In the genomic region with DNA sequence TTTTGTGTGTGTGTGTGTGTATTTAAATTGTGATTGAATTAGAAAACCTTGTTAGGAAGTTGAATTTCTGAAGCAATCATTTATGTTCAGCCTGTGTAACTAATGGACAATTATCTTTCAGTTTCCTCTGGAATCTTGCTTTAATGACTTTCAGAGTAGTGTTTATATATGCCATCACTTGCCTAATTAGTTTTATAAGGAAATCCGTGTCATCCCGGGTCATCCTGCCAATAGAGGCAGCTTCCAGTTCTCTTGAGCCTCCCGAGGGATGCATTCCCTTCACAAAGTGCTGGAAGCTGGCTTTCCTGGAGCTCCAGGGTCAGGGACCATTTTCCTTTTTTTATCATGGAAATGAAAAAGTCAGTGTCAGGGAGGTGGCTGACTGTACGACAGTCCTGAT, we compare ENCODE assay signal across 3 cellular contexts.
A peak's percentile ranks its signal among the peaks of the same experiment; 100 is the strongest.
TF ChIP-seq lines count a peak whose summit lies in the region.

No MANE protein-coding gene starts in this region.

TF ChIP-seq in liver, 16 proteins besides CTCF, POLR2A, EP300 and RAD21:
- no peak for TF ChIP-seq HNF4A (conservative IDR thresholded peaks at IDR 0.05)
- peak; percentile 74 for TF ChIP-seq NR2F2 (IDR thresholded peaks at IDR 0.05)
- peak in 1 of 2 donors; percentile 15 for TF ChIP-seq RXRA (IDR thresholded peaks at IDR 0.05)
- TF ChIP-seq, protein P1, sequence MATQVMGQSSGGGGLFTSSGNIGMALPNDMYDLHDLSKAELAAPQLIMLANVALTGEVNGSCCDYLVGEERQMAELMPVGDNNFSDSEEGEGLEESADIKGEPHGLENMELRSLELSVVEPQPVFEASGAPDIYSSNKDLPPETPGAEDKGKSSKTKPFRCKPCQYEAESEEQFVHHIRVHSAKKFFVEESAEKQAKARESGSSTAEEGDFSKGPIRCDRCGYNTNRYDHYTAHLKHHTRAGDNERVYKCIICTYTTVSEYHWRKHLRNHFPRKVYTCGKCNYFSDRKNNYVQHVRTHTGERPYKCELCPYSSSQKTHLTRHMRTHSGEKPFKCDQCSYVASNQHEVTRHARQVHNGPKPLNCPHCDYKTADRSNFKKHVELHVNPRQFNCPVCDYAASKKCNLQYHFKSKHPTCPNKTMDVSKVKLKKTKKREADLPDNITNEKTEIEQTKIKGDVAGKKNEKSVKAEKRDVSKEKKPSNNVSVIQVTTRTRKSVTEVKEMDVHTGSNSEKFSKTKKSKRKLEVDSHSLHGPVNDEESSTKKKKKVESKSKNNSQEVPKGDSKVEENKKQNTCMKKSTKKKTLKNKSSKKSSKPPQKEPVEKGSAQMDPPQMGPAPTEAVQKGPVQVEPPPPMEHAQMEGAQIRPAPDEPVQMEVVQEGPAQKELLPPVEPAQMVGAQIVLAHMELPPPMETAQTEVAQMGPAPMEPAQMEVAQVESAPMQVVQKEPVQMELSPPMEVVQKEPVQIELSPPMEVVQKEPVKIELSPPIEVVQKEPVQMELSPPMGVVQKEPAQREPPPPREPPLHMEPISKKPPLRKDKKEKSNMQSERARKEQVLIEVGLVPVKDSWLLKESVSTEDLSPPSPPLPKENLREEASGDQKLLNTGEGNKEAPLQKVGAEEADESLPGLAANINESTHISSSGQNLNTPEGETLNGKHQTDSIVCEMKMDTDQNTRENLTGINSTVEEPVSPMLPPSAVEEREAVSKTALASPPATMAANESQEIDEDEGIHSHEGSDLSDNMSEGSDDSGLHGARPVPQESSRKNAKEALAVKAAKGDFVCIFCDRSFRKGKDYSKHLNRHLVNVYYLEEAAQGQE (IDR thresholded peaks at IDR 0.05), result peak; percentile 87

TF ChIP-seq in HepG2, 621 proteins besides CTCF, POLR2A, EP300 and RAD21:
- TF ChIP-seq, protein P2, sequence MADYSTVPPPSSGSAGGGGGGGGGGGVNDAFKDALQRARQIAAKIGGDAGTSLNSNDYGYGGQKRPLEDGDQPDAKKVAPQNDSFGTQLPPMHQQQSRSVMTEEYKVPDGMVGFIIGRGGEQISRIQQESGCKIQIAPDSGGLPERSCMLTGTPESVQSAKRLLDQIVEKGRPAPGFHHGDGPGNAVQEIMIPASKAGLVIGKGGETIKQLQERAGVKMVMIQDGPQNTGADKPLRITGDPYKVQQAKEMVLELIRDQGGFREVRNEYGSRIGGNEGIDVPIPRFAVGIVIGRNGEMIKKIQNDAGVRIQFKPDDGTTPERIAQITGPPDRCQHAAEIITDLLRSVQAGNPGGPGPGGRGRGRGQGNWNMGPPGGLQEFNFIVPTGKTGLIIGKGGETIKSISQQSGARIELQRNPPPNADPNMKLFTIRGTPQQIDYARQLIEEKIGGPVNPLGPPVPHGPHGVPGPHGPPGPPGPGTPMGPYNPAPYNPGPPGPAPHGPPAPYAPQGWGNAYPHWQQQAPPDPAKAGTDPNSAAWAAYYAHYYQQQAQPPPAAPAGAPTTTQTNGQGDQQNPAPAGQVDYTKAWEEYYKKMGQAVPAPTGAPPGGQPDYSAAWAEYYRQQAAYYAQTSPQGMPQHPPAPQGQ (CRISPR knock-in tag; IDR thresholded peaks at IDR 0.05; ENCODE audit: borderline replicate concordance), result no peak
- no peak for TF ChIP-seq ZFP1 (CRISPR knock-in tag; IDR thresholded peaks at IDR 0.05)

TF ChIP-seq in IMR-90, 13 proteins besides CTCF, POLR2A, EP300 and RAD21:
- TF ChIP-seq NFE2L2 (IDR thresholded peaks at IDR 0.05; ENCODE audit: low read depth, low read length) (no peak), CHD1 (IDR thresholded peaks at IDR 0.05; ENCODE audit: low read depth, low read length) (no peak), USF2 (IDR thresholded peaks at IDR 0.05; ENCODE audit: low read depth, low read length) (no peak), MAZ (IDR thresholded peaks at IDR 0.05; ENCODE audit: borderline replicate concordance, low read depth, low read length) (no peak), MAFK (IDR thresholded peaks at IDR 0.05; ENCODE audit: low read depth, low read length) (no peak), RCOR1 (IDR thresholded peaks at IDR 0.05; ENCODE audit: insufficient replicate concordance, low read length) (no peak), RFX5 (IDR thresholded peaks at IDR 0.05; ENCODE audit: low read depth, low read length) (no peak), BHLHE40 (IDR thresholded peaks at IDR 0.05; ENCODE audit: low read depth, low read length) (no peak), FOS (IDR thresholded peaks at IDR 0.05; ENCODE audit: low read depth, low read length) (no peak), SMC3 (IDR thresholded peaks at IDR 0.05; ENCODE audit: low read depth, low read length) (no peak), ELK1 (IDR thresholded peaks at IDR 0.05; ENCODE audit: borderline replicate concordance, low read depth, low read length) (no peak), MXI1 (IDR thresholded peaks at IDR 0.05; ENCODE audit: borderline replicate concordance, low read depth, low read length) (no peak), CEBPB (IDR thresholded peaks at IDR 0.05; ENCODE audit: low read depth, low read length) (no peak)
TF ChIP-seq in IMR-90: peak in this region for 0.
